18 cellular contexts compared by ENCODE assay signal in genomic region chr2:127453013-127453391, GRCh38. TPM values are rescaled to one million over a fixed set of nuclear protein-coding genes. Genes with fewer than 3 reads are reported as not detected.
A peak's percentile ranks its signal among the peaks of the same experiment; 100 is the strongest.
DNase-seq lines count a peak whose midpoint lies in the region; ATAC-seq, FAIRE-seq and TF ChIP-seq lines count a peak whose summit lies in the region.
"Had no signal": no experiment of that assay in that cellular context is flagged by ENCODE, and none has a peak within 500 bp of the region (broad histone marks: within the 10 kb centered on the region; RNA-seq: fewer than 3 reads in every experiment).

No MANE protein-coding gene starts in this region.

- H4K20me1 ChIP-seq in HepG2 (ENCODE audit: insufficient read depth, low read length) (no peaks in the 10 kb centered on the region), H1 (replicated peaks in 1 of 2; ENCODE audit: control insufficient read depth in 1 of 2, insufficient read depth in 2 of 2, low read length in 2 of 2) (no peaks in the 10 kb centered on the region)

- CTCF ChIA-PET in HepG2 (lab: Yijun Ruan, JAX; ENCODE audit: low intra/inter-chr PET ratio, low total read pairs) (interaction anchor here (1.0 to 2.8 kb wide), 7 partner anchors 15 to 256 kb away, joined by 3 to 33 read pairs (median 9); no protein-coding TSS in a partner anchor), Panc1 (lab: Charles Lee) (no interaction called here), H1 (lab: Charles Lee; ENCODE audit: partially characterized antibody) (interaction anchor here (0.7 to 6.2 kb wide), 38 partner anchors 8 to 382 kb away, joined by 3 to 60 read pairs (median 5); partner anchors contain the start of gene ERCC3)

- TF ChIP-seq POLR2A in HepG2 (IDR thresholded peaks at IDR 0.05; ENCODE audit: insufficient read depth in 1 of 2, low read depth in 2 of 2, low read length in 2 of 2) (no peak), right lobe of liver (IDR thresholded peaks at IDR 0.05) (no peak), H1 (IDR thresholded peaks at IDR 0.05; ENCODE audit: control extremely low read depth in 1 of 2, low read depth in 2 of 2, low read length in 2 of 2) (no peak), body of pancreas (IDR thresholded peaks at IDR 0.05) (no peak)

- H3K14ac ChIP-seq in H1 (ENCODE audit: insufficient read length) = no peak overlapping the region

- H3K18ac ChIP-seq in H1 (ENCODE audit: extremely low read depth, low read length) = peak overlapping the region; percentile 1; the same call in 1 of the 2 replicates

- peaks cover 79% of the 10 kb centered on the region for H3K4me1 ChIP-seq in HepG2 (ENCODE audit: insufficient read depth, low read length)
- H3K4me1 ChIP-seq in right lobe of liver = peaks cover 0 to 31% (median 13%) of the 10 kb centered on the region in 4 donors
- H3K4me1 ChIP-seq in Panc1 (ENCODE audit: control insufficient read depth, insufficient read depth, low read length) = no peaks in the 10 kb centered on the region
- peaks cover 11 to 16% (median 14%) of the 10 kb centered on the region in 4 experiments for H3K4me1 ChIP-seq in H1 (replicated peaks in 1 of 4; ENCODE audit: control insufficient read depth in 3 of 4, insufficient read depth in 4 of 4, low read length in 3 of 4)
- peaks cover 34% of the 10 kb centered on the region for H3K4me1 ChIP-seq in body of pancreas

- H3K36me3 ChIP-seq in HepG2 (replicated peaks in 1 of 2; ENCODE audit: control insufficient read depth in 1 of 2, insufficient read depth in 2 of 2, low read length in 2 of 2) (no peaks in the 10 kb centered on the region), right lobe of liver (no peaks in the 10 kb centered on the region), Panc1 (ENCODE audit: control insufficient read depth, insufficient read depth, low read length) (no peaks in the 10 kb centered on the region), H1 (ENCODE audit: control insufficient read depth in 2 of 4, insufficient read depth in 4 of 4, low read length in 3 of 4) (no peaks in the 10 kb centered on the region), body of pancreas (replicated peaks in 1 of 2; ENCODE audit: insufficient read depth in 1 of 2, low read depth in 2 of 2) (no peaks in the 10 kb centered on the region)
- H3K36me3 ChIP-seq: HAP-1 had no signal

- 83% methylated on average over 3 of the region's 3 CpGs for WGBS in HepG2 (ENCODE audit: low lambda C conversion rate)
- 71% methylated on average over 1 of the region's 3 CpGs for WGBS in right lobe of liver (ENCODE audit: insufficient coverage, low coverage, low lambda C conversion rate, missing lambda C conversion rate)
- 95% methylated on average over 3 of the region's 3 CpGs; no CpG with 5 or more reads in 1 of the 2 experiments for WGBS in H1 (ENCODE audit: extremely low coverage in 1 of 2, insufficient coverage in 1 of 2, insufficient read length in 1 of 2, insufficient replicate concordance in 2 of 2, low coverage in 1 of 2, low lambda C conversion rate in 2 of 2, missing lambda C conversion rate in 1 of 2), 2 experiments
- 87 to 91% methylated on average over 2 to 3 of the region's 3 CpGs for WGBS in body of pancreas, 2 donors

- H2AK5ac ChIP-seq in H1 (ENCODE audit: low read depth, low read length) = no peak overlapping the region

- TF ChIP-seq EP300 in HepG2 (IDR thresholded peaks at IDR 0.05; ENCODE audit: low read depth in 2 of 2, low read length in 2 of 2) (no peak), HepG2 (CRISPR knock-in tag; IDR thresholded peaks at IDR 0.05; ENCODE audit: borderline replicate concordance) (no peak), H1 (IDR thresholded peaks at IDR 0.05; ENCODE audit: borderline replicate concordance in 1 of 2, low read depth in 2 of 2, low read length in 2 of 2) (no peak)

- BruUV-seq in HepG2 (replicated peaks; lab: Mats Ljungman, UMichigan) (no TSS peak), Panc1 (replicated peaks; lab: Mats Ljungman, UMichigan) (no TSS peak)

- H3K79me2 ChIP-seq in HepG2 (ENCODE audit: insufficient read depth, low read length) (peaks cover 14% of the 10 kb centered on the region), H1 (ENCODE audit: control insufficient read depth in 1 of 2, insufficient read depth in 2 of 2, low read length in 2 of 2) (no peaks in the 10 kb centered on the region)

- H3K9me3 ChIP-seq in HepG2 (ENCODE audit: low read length) = no peaks in the 10 kb centered on the region
- no peaks in the 10 kb centered on the region for H3K9me3 ChIP-seq in right lobe of liver
- H3K9me3 ChIP-seq in Panc1 (ENCODE audit: control insufficient read depth, insufficient read depth, low read depth, low read length) = no peaks in the 10 kb centered on the region
- H3K9me3 ChIP-seq in H1 (ENCODE audit: insufficient read depth in 2 of 2, low read depth in 1 of 2, low read length in 1 of 2) = no peaks in the 10 kb centered on the region
- no peaks in the 10 kb centered on the region for H3K9me3 ChIP-seq in body of pancreas
- H3K9me3 ChIP-seq: A549, HAP-1 had no signal

- H2AFZ ChIP-seq in HepG2 (ENCODE audit: low read length) = peak overlapping the region; percentile 60
- no peak overlapping the region for H2AFZ ChIP-seq in H1 (ENCODE audit: low read length)
- H2AFZ ChIP-seq: GM23338 had no signal

- H3K27me3 ChIP-seq in HepG2 (ENCODE audit: control insufficient read depth in 1 of 2, insufficient read depth in 2 of 2, low read length in 2 of 2) = no peaks in the 10 kb centered on the region
- no peaks in the 10 kb centered on the region for H3K27me3 ChIP-seq in right lobe of liver
- no peaks in the 10 kb centered on the region for H3K27me3 ChIP-seq in Panc1 (ENCODE audit: control insufficient read depth, insufficient read depth, low read length)
- H3K27me3 ChIP-seq in H1 (replicated peaks in 1 of 4; ENCODE audit: control insufficient read depth in 3 of 4, extremely low read depth in 1 of 4, insufficient read depth in 3 of 4, low read length in 3 of 4) = no peaks in the 10 kb centered on the region
- no peaks in the 10 kb centered on the region for H3K27me3 ChIP-seq in body of pancreas

- ATAC-seq in HepG2 (peak; percentile 18), right lobe of liver (no peak), Panc1 (0 out of 2 replicates have a peak, but pooled peaks have one; percentile 26), body of pancreas (no peak)

- FAIRE-seq in HepG2 (lab: Jason Lieb, UNC) = no peak
- FAIRE-seq in H1 (lab: Jason Lieb, UNC) = no peak
- FAIRE-seq: A549, GM12878, H54 had no signal

- H3K4me3 ChIP-seq in HepG2 (replicated peaks in 1 of 3; ENCODE audit: insufficient read depth in 1 of 3, low read depth in 2 of 3, low read length in 3 of 3) = peak overlapping the region in 1 of 3 experiments; percentile 38; a peak in 1 of 6 replicates
- H3K4me3 ChIP-seq in right lobe of liver = no peak overlapping the region
- H3K4me3 ChIP-seq in Panc1 (ENCODE audit: low read depth in 2 of 2, low read length in 2 of 2) = no peak overlapping the region
- H3K4me3 ChIP-seq in H1 (ENCODE audit: extremely low read depth in 1 of 4, insufficient read depth in 2 of 4, low read depth in 3 of 4, low read length in 4 of 4) = no peak overlapping the region
- H3K4me3 ChIP-seq in body of pancreas = no peak overlapping the region
- H3K4me3 ChIP-seq: A549, GM12878, GM23338, HAP-1 had no signal

- H2BK12ac ChIP-seq in H1 (ENCODE audit: low read depth, low read length) = no peak overlapping the region

- no peak overlapping the region for H3K4ac ChIP-seq in H1 (replicated peaks; ENCODE audit: insufficient read length, low read depth, low read length)

- POLR2A ChIA-PET in HepG2 (lab: Yijun Ruan, JAX) = interaction anchor here (0.9 to 5.9 kb wide), 18 partner anchors 12 to 165 kb away, joined by 3 to 74 read pairs (median 10); partner anchors contain the start of genes ERCC3, IWS1 and PROC
- POLR2A ChIA-PET in Panc1 (lab: Charles Lee) = no interaction called here
- POLR2A ChIA-PET in H1 (lab: Charles Lee; ENCODE audit: partially characterized antibody) = interaction anchor here (1.3 kb wide), 1 partner anchor 27 kb away, joined by 3 read pairs; no protein-coding TSS in a partner anchor

- peak overlapping the region; percentile 20; the same call in 1 of the 2 replicates for H2BK15ac ChIP-seq in H1 (ENCODE audit: low read length)

- H2BK120ac ChIP-seq in H1 (replicated peaks; ENCODE audit: low read depth, low read length) = no peak overlapping the region

- intact Hi-C loops in HepG2 (cut with micrococcal nuclease; ENCODE audit: unreplicated experiment) = loop anchor here (1.0 kb wide), 6 partner anchors 15 to 129 kb away; partner anchors contain the start of genes MAP3K2 and PROC
- intact Hi-C loops in right lobe of liver (cut with DNase I) = no loop called here
- intact Hi-C loops in Panc1 (cut with micrococcal nuclease; ENCODE audit: unreplicated experiment) = no loop called here
- intact Hi-C loops in posterior cingulate gyrus (cut with DNase I) = no loop called here
- intact Hi-C loops in body of pancreas (cut with DNase I) = no loop called here

- TF ChIP-seq CTCF in HepG2 (CRISPR knock-in tag; IDR thresholded peaks at IDR 0.05) (no peak), right lobe of liver (IDR thresholded peaks at IDR 0.05) (no peak), Panc1 (IDR thresholded peaks at IDR 0.05) (no peak), H1 (IDR thresholded peaks at IDR 0.05; ENCODE audit: control extremely low read depth in 1 of 3, insufficient read depth in 1 of 3, low read depth in 1 of 3, low read length in 3 of 3) (no peak), body of pancreas (IDR thresholded peaks at IDR 0.05) (no peak)

- no peak overlapping the region; the same call in 1 of the 2 replicates for H2BK5ac ChIP-seq in H1 (ENCODE audit: low read depth, low read length)

- in situ Hi-C loops in HepG2 (cut with HindIII; ENCODE audit: extremely low pct_ligation_motif_present, low pct_unique_long_range_greater_than_20kb) = loop anchor here (5.0 kb wide), 1 partner anchor 126 kb away; no protein-coding TSS in a partner anchor
- in situ Hi-C loops in Panc1 (cut with HindIII; ENCODE audit: low pct_unique_long_range_greater_than_20kb, low sequenced_read_pairs) = no loop called here

- H4K91ac ChIP-seq in H1 (replicated peaks; ENCODE audit: insufficient read length, low read length) = peak overlapping the region; percentile 38

- DNase-seq in HepG2 (ENCODE audit: low spot score) (no peak), right lobe of liver (no peak), Panc1 (ENCODE audit: low read depth, low spot score) (no peak), H1 (ENCODE audit: low read depth in 1 of 2, low spot score in 2 of 2) (no peak), posterior cingulate gyrus (no peak), body of pancreas (no peak)
- DNase-seq in stimulated activated naive CD4-positive, alpha-beta T cell treated with Interleukin-2 at 50 U/mL for 16 hours (lab: John Stamatoyannopoulos, UW) = no peak
- DNase-seq: ACHN; C1 segment of cervical spinal cord; CD4-positive, alpha-beta memory T cell; COR-L47; DMS153; HFFc6 had no signal

- no peaks in the 10 kb centered on the region; the same call in 1 of the 2 replicates for H3K79me1 ChIP-seq in H1 (ENCODE audit: low read depth, low read length)

- no peak overlapping the region for H4K5ac ChIP-seq in H1 (ENCODE audit: insufficient read length, low read depth, low read length)

- H4K8ac ChIP-seq in H1 (ENCODE audit: extremely low read depth, insufficient read depth, low read length) = no peak overlapping the region

- TF ChIP-seq RAD21 in HepG2 (CRISPR knock-in tag; IDR thresholded peaks at IDR 0.05) (no peak), H1 (IDR thresholded peaks at IDR 0.05 in 1 of 2, conservative IDR thresholded peaks at IDR 0.05 in 1 of 2; ENCODE audit: low read depth in 2 of 2, low read length in 2 of 2) (no peak)

- H3K9ac ChIP-seq in HepG2 (ENCODE audit: insufficient read depth, low read depth, low read length) = peak overlapping the region; percentile 64; the same call in 1 of the 2 replicates
- no peak overlapping the region for H3K9ac ChIP-seq in H1 (replicated peaks in 1 of 4; ENCODE audit: extremely low read depth in 1 of 4, low read depth in 3 of 4, low read length in 3 of 4)

- no peak overlapping the region for H2BK20ac ChIP-seq in H1 (ENCODE audit: low read length)

- H3K56ac ChIP-seq in H1 (replicated peaks; ENCODE audit: insufficient read length, low read depth, low read length) = no peak overlapping the region

- peaks cover 2% of the 10 kb centered on the region; the same call in 1 of the 2 replicates for H3K23me2 ChIP-seq in H1 (ENCODE audit: low read depth, low read length)

- H3K4me2 ChIP-seq in HepG2 (ENCODE audit: low read depth, low read length) (peak overlapping the region; percentile 71), H1 (ENCODE audit: insufficient read depth in 1 of 2, low read depth in 2 of 2, low read length in 2 of 2) (no peak overlapping the region)
- H3K4me2 ChIP-seq: A549, GM23338 had no signal

- peak overlapping the region; percentile 93 for H3K27ac ChIP-seq in HepG2 (ENCODE audit: extremely low read length, insufficient read depth, low read length)
- no peak overlapping the region for H3K27ac ChIP-seq in right lobe of liver
- H3K27ac ChIP-seq in Panc1 (ENCODE audit: low read length) = no peak overlapping the region
- H3K27ac ChIP-seq in H1 (ENCODE audit: low read depth, low read length) = no peak overlapping the region
- no peak overlapping the region for H3K27ac ChIP-seq in body of pancreas
- H3K27ac ChIP-seq: A549 had no signal

- H3K23ac ChIP-seq in H1 (ENCODE audit: insufficient read length) = no peak overlapping the region

RNA-seq across cellular contexts. Expression of gene PROC, which starts 34.8 kb away (rescaled TPM):
- total RNA-seq in HepG2 (2016; rRNA removed; fragmentation: Illumina TruSeq; extraction: Trizol) = 52.1 and 134 TPM in 2 replicates
- 19.2 and 23.2 TPM in 2 replicates for total RNA-seq in HepG2 (2016; cell fraction: cytosol; rRNA removed; fragmentation: Illumina TruSeq; extraction: Trizol; ENCODE audit: low read depth)
- 49.9 and 134 TPM in 2 replicates for total RNA-seq in HepG2 (2016; cell fraction: insoluble cytoplasmic fraction; rRNA removed; fragmentation: Illumina TruSeq; extraction: Trizol)
- 37.4 and 38.6 TPM in 2 replicates for total RNA-seq in HepG2 (2016; cell fraction: membrane; rRNA removed; fragmentation: Illumina TruSeq; extraction: Trizol)
- total RNA-seq in HepG2 (2016; cell fraction: nucleus; rRNA removed; fragmentation: Illumina TruSeq; extraction: Trizol) = 166 and 178 TPM in 2 replicates
- polyA plus RNA-seq in HepG2 (2011; rRNA removed) = 185 and 266 TPM in 2 replicates
- polyA plus RNA-seq in HepG2 (2011; cell fraction: cytosol; rRNA removed) = 113 and 166 TPM in 2 replicates
- 1,267 and 1,304 TPM in 2 replicates for polyA plus RNA-seq in HepG2 (2011; cell fraction: nucleus; rRNA removed)
- 232 and 321 TPM in 2 replicates for polyA plus RNA-seq in HepG2 (2012)
- 17.2 and 19.9 TPM in 2 replicates for polyA plus RNA-seq in HepG2 (2016; cell fraction: cytosol; fragmentation: Illumina TruSeq; extraction: Trizol; ENCODE audit: low read depth)
- polyA plus RNA-seq in HepG2 (2016; cell fraction: insoluble cytoplasmic fraction; fragmentation: Illumina TruSeq; extraction: Trizol; ENCODE audit: low read depth) = 48.9 and 49.8 TPM in 2 replicates
- 22.9 and 24.9 TPM in 2 replicates for polyA plus RNA-seq in HepG2 (2016; cell fraction: membrane; fragmentation: Illumina TruSeq; extraction: Trizol; ENCODE audit: low read depth)
- 354 and 380 TPM in 2 replicates for polyA plus RNA-seq in HepG2 (2016; cell fraction: nucleus; fragmentation: Illumina TruSeq; extraction: Trizol; ENCODE audit: insufficient read depth, low read depth)
- 241 TPM in 1 of 2 replicates, not detected in the other for polyA minus RNA-seq in HepG2 (2011; rRNA and poly(A)+ RNA removed; ENCODE audit: low replicate concordance)
- 64.7 and 65.5 TPM in 2 replicates for polyA minus RNA-seq in HepG2 (2011; cell fraction: cytosol; rRNA and poly(A)+ RNA removed)
- polyA minus RNA-seq in HepG2 (2011; cell fraction: nucleus; rRNA and poly(A)+ RNA removed) = 172 and 188 TPM in 2 replicates
- 100 to 1,000 TPM; 224 to 447 (median 319) TPM for total RNA-seq in right lobe of liver
- 1.1 TPM for total RNA-seq in Panc1 (2021; ENCODE audit: unreplicated experiment)
- polyA plus RNA-seq in Panc1 (2012; ENCODE audit: insufficient read length) = 3.0 TPM
- total RNA-seq in H1 (2021; fragmentation: NEBNext Ultra II Directional; extraction: Animal tissue kit (Norgen Biotek cat#: 25700)) = 1.5 and 1.7 TPM in 2 replicates
- polyA plus RNA-seq in H1 (2011; rRNA removed) = 1.6 and 2.2 TPM in 2 replicates
- 1.5 TPM for polyA plus RNA-seq in H1 (2011; cell fraction: cytosol; rRNA removed)
- 2.2 TPM for polyA plus RNA-seq in H1 (2011; cell fraction: nucleus; rRNA removed)
- 1.3 to 2.7 TPM (median 2.3 TPM) in 4 replicates for polyA plus RNA-seq in H1 (2012, experiment 1 of 2)
- 1.5 TPM for polyA plus RNA-seq in H1 (2012, experiment 2 of 2)
- 1.7 TPM for polyA plus RNA-seq in H1 (2013, experiment 1 of 2)
- 1.4 TPM for polyA plus RNA-seq in H1 (2013, experiment 2 of 2)
- polyA minus RNA-seq in H1 (2011; rRNA and poly(A)+ RNA removed) = 0.19 and 0.24 TPM in 2 replicates
- polyA minus RNA-seq in H1 (2011; cell fraction: cytosol; rRNA and poly(A)+ RNA removed) = not detected
- polyA minus RNA-seq in H1 (2011; cell fraction: nucleus; rRNA and poly(A)+ RNA removed) = not detected
- total RNA-seq in body of pancreas = under 1 TPM in 1 of 2 donors, not detected in 1; 0.26 TPM
- total RNA-seq: CD4-positive, alpha-beta memory T cell; GM12878; HFFc6 had no signal
- polyA plus RNA-seq: CD4-positive, alpha-beta memory T cell; GM12878 had no signal

Comparison
In these comparisons a context has a peak if more than half of its experiments do, and no peak if none do; other contexts are left out.
1. ATAC-seq: peak in HepG2 (single experiment) and Panc1 (single experiment); none in right lobe of liver (0 of 4) and body of pancreas (single experiment).
2. Of the 41 proteins assayed by ChIP-seq in both HepG2 and H1: peak only in HepG2: ASH2L and MAX; only in H1: none; in both: none; in neither: 39.